Comparison of ENCODE assay signal across 20 cellular contexts in genomic region chr7:157540020-157540419, GRCh38.
A peak's percentile ranks its signal among the peaks of the same experiment; 100 is the strongest.
DNase-seq lines count a peak whose midpoint lies in the region; ATAC-seq, FAIRE-seq and TF ChIP-seq lines count a peak whose summit lies in the region.
"Had no signal": no experiment of that assay in that cellular context is flagged by ENCODE, and none has a peak within 500 bp of the region (broad histone marks: within the 10 kb centered on the region; RNA-seq: fewer than 3 reads in every experiment).

No MANE protein-coding gene starts in this region.

- no peaks in the 10 kb centered on the region for H3F3A ChIP-seq in neural progenitor cell (ENCODE audit: low read depth)

- TF ChIP-seq CTCF in H1 (IDR thresholded peaks at IDR 0.05; ENCODE audit: control extremely low read depth in 1 of 3, insufficient read depth in 1 of 3, low read depth in 1 of 3, low read length in 3 of 3): no peak
- TF ChIP-seq CTCF in neural progenitor cell (IDR thresholded peaks at IDR 0.05): no peak
- TF ChIP-seq CTCF in upper lobe of right lung (IDR thresholded peaks at IDR 0.05): no peak

- H3K4me1 ChIP-seq in H1 (replicated peaks in 1 of 4; ENCODE audit: control insufficient read depth in 3 of 4, insufficient read depth in 4 of 4, low read length in 3 of 4) (no peaks in the 10 kb centered on the region), neural progenitor cell (no peaks in the 10 kb centered on the region), upper lobe of right lung (no peaks in the 10 kb centered on the region)

- H2BK15ac ChIP-seq in H1 (ENCODE audit: low read length): no peak overlapping the region

- peak overlapping the region; percentile 74 for H3K27ac Mint-ChIP-seq in neural progenitor cell
- H3K27ac Mint-ChIP-seq in stimulated activated naive B cell treated with anti-CD40 and anti-IgM and Interleukin-4, amounts not matched to agents 10 μg/mL and 1 μg/mL and 100 μg/mL, for 72 hours: no peak overlapping the region

- no peak for TF ChIP-seq EP300 in H1 (IDR thresholded peaks at IDR 0.05; ENCODE audit: borderline replicate concordance in 1 of 2, low read depth in 2 of 2, low read length in 2 of 2)

- POLR2A ChIA-PET in H1 (lab: Charles Lee; ENCODE audit: partially characterized antibody): no interaction called here

- no peak overlapping the region for H2BK12ac ChIP-seq in H1 (ENCODE audit: low read depth, low read length)

- FAIRE-seq in H1 (lab: Jason Lieb, UNC): no peak
- FAIRE-seq: D721Med, GM12892, GM18507, H54 had no signal

- H3K27me3 ChIP-seq in H1 (replicated peaks in 1 of 4; ENCODE audit: control insufficient read depth in 3 of 4, extremely low read depth in 1 of 4, insufficient read depth in 3 of 4, low read length in 3 of 4) (no peaks in the 10 kb centered on the region; a peak in 1 of 7 replicates), neural progenitor cell (peaks cover 11% of the 10 kb centered on the region), upper lobe of right lung (no peaks in the 10 kb centered on the region)

- DNase-seq in left ventricle myocardium superior (peak; percentile 20), cardiac septum (ENCODE audit: low spot score) (no peak), H1 (ENCODE audit: low read depth in 1 of 2, low spot score in 2 of 2) (no peak), neural progenitor cell (ENCODE audit: low spot score) (no peak), upper lobe of right lung (peak; percentile 38), NCI-H748 (lab: John Stamatoyannopoulos, UW; ENCODE audit: unreplicated experiment) (no peak)
- DNase-seq in stimulated activated naive B cell treated with anti-CD40 and anti-IgM and Interleukin-4, amounts not matched to agents 10 μg/mL and 1 μg/mL and 100 μg/mL, for 72 hours: no peak
- DNase-seq: C1 segment of cervical spinal cord, DMS79, KG1, MV-4-11, NCI-H187, NCI-H2107, NCI-H510A treated with DMSO at 0.1 percent for 48 hours, NCI-H82 had no signal

- H3K56ac ChIP-seq in H1 (replicated peaks; ENCODE audit: insufficient read length, low read depth, low read length): no peak overlapping the region

- no peak overlapping the region for H2AK5ac ChIP-seq in H1 (ENCODE audit: low read depth, low read length)

- H3K23ac ChIP-seq in H1 (ENCODE audit: insufficient read length): no peak overlapping the region

- peaks cover 8% of the 10 kb centered on the region for H3K27me3 Mint-ChIP-seq in neural progenitor cell (ENCODE audit: insufficient read depth, low read depth)
- peaks cover 12 to 14% of the 10 kb centered on the region in 2 donors for H3K27me3 Mint-ChIP-seq in stimulated activated naive B cell treated with anti-CD40 and anti-IgM and Interleukin-4, amounts not matched to agents 10 μg/mL and 1 μg/mL and 100 μg/mL, for 72 hours

- H3K79me1 ChIP-seq in H1 (ENCODE audit: low read depth, low read length): no peaks in the 10 kb centered on the region

- H3K4me1 Mint-ChIP-seq in neural progenitor cell: peaks cover 25% of the 10 kb centered on the region
- peaks cover 0 to 10% of the 10 kb centered on the region in 2 donors for H3K4me1 Mint-ChIP-seq in stimulated activated naive B cell treated with anti-CD40 and anti-IgM and Interleukin-4, amounts not matched to agents 10 μg/mL and 1 μg/mL and 100 μg/mL, for 72 hours

- H4K91ac ChIP-seq in H1 (replicated peaks; ENCODE audit: insufficient read length, low read length): no peak overlapping the region

- H3K79me2 ChIP-seq in H1 (ENCODE audit: control insufficient read depth in 1 of 2, insufficient read depth in 2 of 2, low read length in 2 of 2) (no peaks in the 10 kb centered on the region), neural progenitor cell (ENCODE audit: low read depth) (no peaks in the 10 kb centered on the region)

- intact Hi-C loops in left ventricle myocardium superior (cut with micrococcal nuclease) (no loop called here), cardiac septum (cut with DNase I) (no loop called here), upper lobe of right lung (cut with DNase I) (no loop called here)

- H3K4me2 ChIP-seq in H1 (ENCODE audit: insufficient read depth in 1 of 2, low read depth in 2 of 2, low read length in 2 of 2): no peak overlapping the region
- no peak overlapping the region for H3K4me2 ChIP-seq in neural progenitor cell

- no peak overlapping the region for H2BK5ac ChIP-seq in H1 (ENCODE audit: low read depth, low read length)

- peak overlapping the region; percentile 35; the same call in 1 of the 2 replicates for H4K8ac ChIP-seq in H1 (ENCODE audit: extremely low read depth, insufficient read depth, low read length)

- no peaks in the 10 kb centered on the region for H3K9me3 ChIP-seq in H1 (ENCODE audit: insufficient read depth in 2 of 2, low read depth in 1 of 2, low read length in 1 of 2)
- no peaks in the 10 kb centered on the region for H3K9me3 ChIP-seq in neural progenitor cell (ENCODE audit: low read depth)
- H3K9me3 ChIP-seq in upper lobe of right lung: no peaks in the 10 kb centered on the region

- H2BK20ac ChIP-seq in H1 (ENCODE audit: low read length): no peak overlapping the region

- TF ChIP-seq POLR2A in H1 (IDR thresholded peaks at IDR 0.05; ENCODE audit: control extremely low read depth in 1 of 2, low read depth in 2 of 2, low read length in 2 of 2): no peak

- H3K27ac ChIP-seq in H1 (ENCODE audit: low read depth, low read length) (no peak overlapping the region), neural progenitor cell (no peak overlapping the region), upper lobe of right lung (no peak overlapping the region)

- no peak overlapping the region for H4K5ac ChIP-seq in H1 (ENCODE audit: insufficient read length, low read depth, low read length)

- WGBS in H1 (ENCODE audit: extremely low coverage in 1 of 2, insufficient coverage in 1 of 2, insufficient read length in 1 of 2, insufficient replicate concordance in 2 of 2, low coverage in 1 of 2, low lambda C conversion rate in 2 of 2, missing lambda C conversion rate in 1 of 2), 2 experiments: 90% methylated on average over 18 of the region's 18 CpGs; no CpG with 5 or more reads in 1 of the 2 experiments

- no peak overlapping the region for H3K4me3 Mint-ChIP-seq in neural progenitor cell
- H3K4me3 Mint-ChIP-seq in stimulated activated naive B cell treated with anti-CD40 and anti-IgM and Interleukin-4, amounts not matched to agents 10 μg/mL and 1 μg/mL and 100 μg/mL, for 72 hours: no peak overlapping the region

- H2BK120ac ChIP-seq in H1 (replicated peaks; ENCODE audit: low read depth, low read length): no peak overlapping the region

- H3K23me2 ChIP-seq in H1 (ENCODE audit: low read depth, low read length): peaks cover 3% of the 10 kb centered on the region; the same call in 1 of the 2 replicates

- H2AFZ ChIP-seq in H1 (ENCODE audit: low read length) (no peak overlapping the region), neural progenitor cell (replicated peaks) (no peak overlapping the region)

- H3K18ac ChIP-seq in H1 (ENCODE audit: extremely low read depth, low read length): no peak overlapping the region

- no peaks in the 10 kb centered on the region for H3K36me3 ChIP-seq in H1 (ENCODE audit: control insufficient read depth in 2 of 4, insufficient read depth in 4 of 4, low read length in 3 of 4)
- no peaks in the 10 kb centered on the region for H3K36me3 ChIP-seq in neural progenitor cell
- H3K36me3 ChIP-seq in upper lobe of right lung: no peaks in the 10 kb centered on the region

- peaks cover 50% of the 10 kb centered on the region for H3K36me3 Mint-ChIP-seq in neural progenitor cell
- H3K36me3 Mint-ChIP-seq in stimulated activated naive B cell treated with anti-CD40 and anti-IgM and Interleukin-4, amounts not matched to agents 10 μg/mL and 1 μg/mL and 100 μg/mL, for 72 hours: peaks cover 3 to 28% of the 10 kb centered on the region in 2 donors

- H3K4me3 ChIP-seq in H1 (ENCODE audit: extremely low read depth in 1 of 4, insufficient read depth in 2 of 4, low read depth in 3 of 4, low read length in 4 of 4): no peak overlapping the region
- no peak overlapping the region for H3K4me3 ChIP-seq in neural progenitor cell
- no peak overlapping the region for H3K4me3 ChIP-seq in upper lobe of right lung

- no peaks in the 10 kb centered on the region for H3K9me3 Mint-ChIP-seq in neural progenitor cell
- H3K9me3 Mint-ChIP-seq in stimulated activated naive B cell treated with anti-CD40 and anti-IgM and Interleukin-4, amounts not matched to agents 10 μg/mL and 1 μg/mL and 100 μg/mL, for 72 hours: peaks cover 4 to 11% of the 10 kb centered on the region in 2 donors

- no peak for ATAC-seq in left ventricle myocardium superior
- ATAC-seq in upper lobe of right lung: no peak
- ATAC-seq in stimulated activated naive B cell treated with anti-CD40 and anti-IgM and Interleukin-4, amounts not matched to agents 10 μg/mL and 1 μg/mL and 100 μg/mL, for 72 hours (replicated peaks): no peak
- ATAC-seq in GM21825 (IDR thresholded peaks at IDR 0.05; ENCODE audit: unreplicated experiment): no peak

- TF ChIP-seq RAD21 in H1 (IDR thresholded peaks at IDR 0.05 in 1 of 2, conservative IDR thresholded peaks at IDR 0.05 in 1 of 2; ENCODE audit: low read depth in 2 of 2, low read length in 2 of 2): no peak

- H4K20me1 ChIP-seq in H1 (replicated peaks in 1 of 2; ENCODE audit: control insufficient read depth in 1 of 2, insufficient read depth in 2 of 2, low read length in 2 of 2) (peaks cover 0 to 4% of the 10 kb centered on the region in 2 experiments), neural progenitor cell (ENCODE audit: low read depth) (no peaks in the 10 kb centered on the region)

- H3K4ac ChIP-seq in H1 (replicated peaks; ENCODE audit: insufficient read length, low read depth, low read length): no peak overlapping the region

- H3K9ac ChIP-seq in H1 (replicated peaks in 1 of 4; ENCODE audit: extremely low read depth in 1 of 4, low read depth in 3 of 4, low read length in 3 of 4): no peak overlapping the region
- no peak overlapping the region for H3K9ac ChIP-seq in neural progenitor cell

- CTCF ChIA-PET in H1 (lab: Charles Lee; ENCODE audit: partially characterized antibody): interaction anchor here (1.0 to 1.4 kb wide), 2 partner anchors 336 to 815 kb away, joined by 3 read pairs; no protein-coding TSS in a partner anchor

- no peak overlapping the region for H3K14ac ChIP-seq in H1 (ENCODE audit: insufficient read length)

TF ChIP-seq in H1, 55 proteins besides CTCF, POLR2A, EP300 and RAD21 (continues in another document):
- no peak for TF ChIP-seq NRF1 (IDR thresholded peaks at IDR 0.05; ENCODE audit: low read depth, low read length)
- no peak for TF ChIP-seq CTBP2 (IDR thresholded peaks at IDR 0.05; ENCODE audit: borderline replicate concordance, insufficient read depth, insufficient read length, low read length)
- no peak for TF ChIP-seq MAX (IDR thresholded peaks at IDR 0.05)
- TF ChIP-seq SP1 (IDR thresholded peaks at IDR 0.05; ENCODE audit: low read depth, low read length): no peak
- TF ChIP-seq BCL11A (IDR thresholded peaks at IDR 0.05; ENCODE audit: low read depth in 2 of 2, low read length in 2 of 2): no peak
- no peak for TF ChIP-seq CHD1 (IDR thresholded peaks at IDR 0.05; ENCODE audit: low read depth, low read length)
- TF ChIP-seq CBX5 (IDR thresholded peaks at IDR 0.05; ENCODE audit: low read depth, low read length): no peak
- no peak for TF ChIP-seq GABPA (IDR thresholded peaks at IDR 0.05; ENCODE audit: borderline replicate concordance, insufficient read depth, low read length)

Comparison
In these comparisons a context has a peak if more than half of its experiments do, and no peak if none do; other contexts are left out.
1. DNase-seq: peak in left ventricle myocardium superior (single experiment) and upper lobe of right lung (single experiment); none in cardiac septum (single experiment), H1 (0 of 2), neural progenitor cell (single experiment), NCI-H748 (single experiment) and stimulated activated naive B cell treated with anti-CD40 and anti-IgM and Interleukin-4, amounts not matched to agents 10 μg/mL and 1 μg/mL and 100 μg/mL, for 72 hours (single experiment).